Comparison of ENCODE assay signal across 22 cellular contexts in genomic region chr2:154945977-154946376, GRCh38.
"Had no signal": no experiment of that assay in that cellular context is flagged by ENCODE, and none has a peak within 500 bp of the region (broad histone marks: within the 10 kb centered on the region; RNA-seq: fewer than 3 reads in every experiment).

No MANE protein-coding gene starts in this region.

- H2AFZ ChIP-seq: neural progenitor cell, parathyroid adenoma had no signal

- H3K79me2 ChIP-seq: parathyroid adenoma had no signal

- H3K9ac ChIP-seq: neural progenitor cell, parathyroid adenoma had no signal

- H3K4me1 ChIP-seq: gastrocnemius medialis, lower lobe of right lung, right lobe of liver, thyroid gland, vagina had no signal

- H3K27me3 ChIP-seq: gastrocnemius medialis, neural progenitor cell, right lobe of liver, thyroid gland, vagina had no signal

- H3K4me2 ChIP-seq: neural progenitor cell had no signal

- H3K27ac ChIP-seq: epithelial cell of prostate, gastrocnemius medialis, lower lobe of right lung, neural progenitor cell, parathyroid adenoma, right lobe of liver, thyroid gland, vagina had no signal

- FAIRE-seq: keratinocyte, small intestine had no signal

- H3K36me3 ChIP-seq: gastrocnemius medialis, lower lobe of right lung, neural progenitor cell, right lobe of liver, thyroid gland, vagina had no signal

- H3K4me3 ChIP-seq: gastrocnemius medialis, lower lobe of right lung, mucosa of descending colon, neural progenitor cell, right lobe of liver, thyroid gland, vagina had no signal

- DNase-seq: effector CD8-positive, alpha-beta T cell; endodermal cell; foreskin fibroblast; gastrocnemius medialis; head of caudate nucleus; left ventricle myocardium superior; lower lobe of right lung; mucosa of descending colon; naive thymus-derived CD4-positive, alpha-beta T cell; right lobe of liver; small intestine; stimulated activated CD4-positive, alpha-beta T cell treated with anti-CD3 and anti-CD28 coated beads, Interleukin-15, amount 100 ng/mL, for 24 hours; stimulated activated CD4-positive, alpha-beta T cell treated with anti-CD3 and anti-CD28 coated beads, Interleukin-2, amount 100 ng/mL, for 48 hours; stimulated activated naive B cell treated with anti-CD40 and anti-IgM and Interleukin-4, amounts not matched to agents 10 μg/mL and 1 μg/mL and 100 μg/mL, for 72 hours; stimulated activated naive CD8-positive, alpha-beta T cell treated with anti-CD3 and anti-CD28 coated beads, Interleukin-15, amount 100 ng/mL, for 72 hours; thyroid gland; trophoblast cell had no signal

- H3K9me3 ChIP-seq: gastrocnemius medialis, lower lobe of right lung, mucosa of descending colon, right lobe of liver, thyroid gland, vagina had no signal
